ENCODE assay signal across 38 cellular contexts in genomic region chr6:167982063-167982462, GRCh38. TPM values are rescaled to one million over a fixed set of nuclear protein-coding genes. Genes with fewer than 3 reads are reported as not detected.
"Had no signal": no experiment of that assay in that cellular context is flagged by ENCODE, and none has a peak within 500 bp of the region (broad histone marks: within the 10 kb centered on the region; RNA-seq: fewer than 3 reads in every experiment).

No MANE protein-coding gene starts in this region.

- H3K36me3 ChIP-seq: ascending aorta, SJSA1 had no signal

- H3K9me3 ChIP-seq: ascending aorta, body of pancreas had no signal

- H3K27me3 ChIP-seq: ascending aorta, body of pancreas, SJSA1 had no signal

- FAIRE-seq: bronchial epithelial cell, RCC 7860 had no signal

- H3K27ac ChIP-seq: ascending aorta, body of pancreas, SJSA1, VCaP had no signal

- H3K4me3 ChIP-seq: ascending aorta, body of pancreas, SJSA1 had no signal

- DNase-seq: activated B cell treated with CpG ODN at 0.5 μM for 24 hours; activated CD4-positive, alpha-beta memory T cell treated with anti-CD3 and anti-CD28 coated beads for 36 hours; activated CD4-positive, alpha-beta T cell treated with anti-CD3 and anti-CD28 coated beads for 4 hours; activated CD4-positive, alpha-beta T cell treated with anti-CD3 and anti-CD28 coated beads, Interleukin-2, amount 50 U/mL, for 1 hour; activated CD4-positive, CD25-positive, alpha-beta regulatory T cell treated with anti-CD3 and anti-CD28 coated beads, Interleukin-2, amount 50 U/mL, for 72 hours; activated CD8-positive, alpha-beta memory T cell treated with anti-CD3 and anti-CD28 coated beads, Interleukin-2, amount 50 U/mL, for 4 hours; activated effector memory CD4-positive, alpha-beta T cell treated with Interleukin-2 at 50 U/mL for 16 hours; activated naive CD4-positive, alpha-beta T cell treated with anti-CD3 and anti-CD28 coated beads, Interleukin-2, amount 50 U/mL, for 16 hours; activated naive CD8-positive, alpha-beta T cell treated with anti-CD3 and anti-CD28 coated beads, Interleukin-2, amount 10 ng/mL, durations not matched to agents 7 days and 5 days; activated T-cell treated with anti-CD3 and anti-CD28 coated beads for 4 hours; activated T-cell treated with anti-CD3 and anti-CD28 coated beads, Interleukin-2, amount 50 U/mL, for 48 hours; amygdala; body of pancreas; caudate nucleus; cerebellar nuclear complex; Kasumi-1; KG1; MM.1S; MV-4-11; NCI-H1092; NCI-H1436 treated with DMSO at 0.1 percent for 48 hours; NCI-H1694 treated with DMSO at 0.1 percent for 48 hours; NCI-H2029; NCI-H510A; NCI-H526; NCI-H748 treated with DMSO at 0.1 percent for 48 hours; NK-92 treated with Interleukin-12 subunit alpha and Interleukin-12 subunit beta, amount 100 ng/mL, for 24 hours; PC-3; SHP77; T-helper 1 cell; T-helper 2 cell; T-helper 9 cell had no signal

- ATAC-seq: body of pancreas, PC-3, SK-N-SH treated with all-trans-retinoic acid at 6 μM for 48 hours had no signal

- H3K4me1 ChIP-seq: ascending aorta, body of pancreas had no signal

RNA-seq across cellular contexts. Expression of gene KIF25, which starts 15.4 kb away (rescaled TPM):
- total RNA-seq: activated B cell treated with CpG ODN at 0.5 μM for 24 hours; activated CD4-positive, alpha-beta memory T cell treated with anti-CD3 and anti-CD28 coated beads for 36 hours; activated naive CD8-positive, alpha-beta T cell treated with anti-CD3 and anti-CD28 coated beads, Interleukin-2, amount 10 ng/mL, durations not matched to agents 7 days and 5 days; ascending aorta; bronchial epithelial cell; PC-3; SJSA1 had no signal
